Comparison of ENCODE assay signal across 20 cellular contexts in the genomic region with DNA sequence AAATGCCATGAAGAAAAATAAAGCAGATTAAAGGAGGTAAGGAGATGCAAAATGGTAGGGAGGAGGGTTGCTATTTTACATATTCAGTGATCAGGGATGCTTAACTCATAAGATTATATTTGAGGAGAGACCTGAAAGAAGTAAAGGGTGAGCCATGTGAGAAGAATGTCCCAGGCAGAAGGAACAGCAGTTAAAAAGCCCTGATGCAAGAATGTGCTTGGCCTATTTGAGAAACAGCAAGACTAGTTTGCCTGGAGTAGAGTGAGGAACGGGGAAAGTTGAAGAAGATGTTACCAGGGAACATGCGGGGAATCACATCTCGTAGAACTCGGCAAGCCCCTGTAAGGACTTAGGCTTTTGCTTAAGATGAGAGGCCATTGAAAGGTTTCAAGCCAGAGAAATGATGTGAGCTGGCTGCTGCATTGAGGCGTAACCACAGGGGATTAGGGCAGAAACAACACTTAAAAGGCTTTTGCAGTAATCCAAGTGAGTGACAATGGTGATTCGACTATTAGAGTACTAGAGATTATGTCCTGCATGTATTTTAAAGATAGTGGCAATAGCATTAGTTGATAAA.
DNase-seq lines count a peak whose midpoint lies in the region; ATAC-seq, FAIRE-seq and TF ChIP-seq lines count a peak whose summit lies in the region.
"Had no signal": no experiment of that assay in that cellular context is flagged by ENCODE, and none has a peak within 500 bp of the region (broad histone marks: within the 10 kb centered on the region; RNA-seq: fewer than 3 reads in every experiment).

No MANE protein-coding gene starts in this region.

- no peak overlapping the region for H3K14ac ChIP-seq in H1 (ENCODE audit: insufficient read length)

- TF ChIP-seq EP300 in H1 (IDR thresholded peaks at IDR 0.05; ENCODE audit: borderline replicate concordance in 1 of 2, low read depth in 2 of 2, low read length in 2 of 2), result no peak

- peak; percentile 3 for DNase-seq in GM04504 (ENCODE audit: low read depth)
- peak; percentile 53 for DNase-seq in NCI-H524 treated with DMSO at 0.1 percent for 48 hours (lab: John Stamatoyannopoulos, UW)
- peak in 1 of 2 experiments; percentile 3 for DNase-seq in H1 (ENCODE audit: low read depth in 1 of 2, low spot score in 2 of 2)
- peak; percentile 37 for DNase-seq in mesenteric fat pad (ENCODE audit: low spot score)
- DNase-seq in 8988T, result no peak
- no peak for DNase-seq in activated CD8-positive, alpha-beta memory T cell treated with anti-CD3 and anti-CD28 coated beads, Interleukin-2, amount 50 U/mL, for 4 hours
- DNase-seq: activated CD4-positive, alpha-beta T cell treated with anti-CD3 and anti-CD28 coated beads for 1 hour; activated CD8-positive, alpha-beta memory T cell treated with anti-CD3 and anti-CD28 coated beads, Interleukin-2, amount 50 U/mL, for 48 hours; activated naive CD4-positive, alpha-beta T cell; AML-193; Caco-2; kidney; NCI-H1436 treated with DMSO at 0.1 percent for 48 hours; psoas muscle; stimulated activated naive B cell treated with anti-CD40 and anti-IgM and Interleukin-4, amounts not matched to agents 10 μg/mL and 1 μg/mL and 100 μg/mL, for 72 hours; thyroid gland had no signal

- no peak overlapping the region for H3K18ac ChIP-seq in H1 (ENCODE audit: extremely low read depth, low read length)

- H2BK20ac ChIP-seq in H1 (ENCODE audit: low read length), result no peak overlapping the region

- no peaks in the 10 kb centered on the region for H3K79me1 ChIP-seq in H1 (ENCODE audit: low read depth, low read length)

- no peak overlapping the region for H2BK5ac ChIP-seq in H1 (ENCODE audit: low read depth, low read length)

- no peak overlapping the region for H2AK5ac ChIP-seq in H1 (ENCODE audit: low read depth, low read length)

- no peaks in the 10 kb centered on the region for H3K23me2 ChIP-seq in H1 (ENCODE audit: low read depth, low read length)

- H3K4ac ChIP-seq in H1 (replicated peaks; ENCODE audit: insufficient read length, low read depth, low read length), result no peak overlapping the region

- H3K27ac ChIP-seq in H1 (ENCODE audit: low read depth, low read length), result no peak overlapping the region
- H3K27ac ChIP-seq: coronary artery, psoas muscle, SJSA1, thyroid gland had no signal

- WGBS in H1 (ENCODE audit: extremely low coverage in 1 of 2, insufficient coverage in 1 of 2, insufficient read length in 1 of 2, insufficient replicate concordance in 2 of 2, low coverage in 1 of 2, low lambda C conversion rate in 2 of 2, missing lambda C conversion rate in 1 of 2), 2 experiments, result 79% methylated on average over 6 of the region's 6 CpGs; no CpG with 5 or more reads in 1 of the 2 experiments

- no peak overlapping the region for H4K8ac ChIP-seq in H1 (ENCODE audit: extremely low read depth, insufficient read depth, low read length)

- no peaks in the 10 kb centered on the region for H3K27me3 ChIP-seq in H1 (replicated peaks in 1 of 4; ENCODE audit: control insufficient read depth in 3 of 4, extremely low read depth in 1 of 4, insufficient read depth in 3 of 4, low read length in 3 of 4)
- H3K27me3 ChIP-seq: SJSA1, thyroid gland had no signal

- H2AFZ ChIP-seq in H1 (ENCODE audit: low read length), result no peak overlapping the region

- no peak for TF ChIP-seq POLR2A in H1 (IDR thresholded peaks at IDR 0.05; ENCODE audit: control extremely low read depth in 1 of 2, low read depth in 2 of 2, low read length in 2 of 2)

- no peak for TF ChIP-seq CTCF in H1 (IDR thresholded peaks at IDR 0.05; ENCODE audit: control extremely low read depth in 1 of 3, insufficient read depth in 1 of 3, low read depth in 1 of 3, low read length in 3 of 3)

- H3K79me2 ChIP-seq in H1 (ENCODE audit: control insufficient read depth in 1 of 2, insufficient read depth in 2 of 2, low read length in 2 of 2), result no peaks in the 10 kb centered on the region

- no peak overlapping the region for H3K4me2 ChIP-seq in H1 (ENCODE audit: insufficient read depth in 1 of 2, low read depth in 2 of 2, low read length in 2 of 2)

- no peak overlapping the region for H2BK12ac ChIP-seq in H1 (ENCODE audit: low read depth, low read length)

- FAIRE-seq in H1 (lab: Jason Lieb, UNC), result peak; percentile 13
- FAIRE-seq: kidney had no signal

- CTCF ChIA-PET in H1 (lab: Charles Lee; ENCODE audit: partially characterized antibody), result interaction anchor here (1.5 kb wide), 1 partner anchor 11 kb away, joined by 4 read pairs; no protein-coding TSS in a partner anchor

- H3K56ac ChIP-seq in H1 (replicated peaks; ENCODE audit: insufficient read length, low read depth, low read length), result no peak overlapping the region

- H3K4me1 ChIP-seq in H1 (replicated peaks in 1 of 4; ENCODE audit: control insufficient read depth in 3 of 4, insufficient read depth in 4 of 4, low read length in 3 of 4), result peaks cover 0 to 5% (median 0%) of the 10 kb centered on the region in 4 experiments; a peak in 1 of 7 replicates
- H3K4me1 ChIP-seq: Caco-2, psoas muscle, thyroid gland had no signal

- no peak overlapping the region for H4K5ac ChIP-seq in H1 (ENCODE audit: insufficient read length, low read depth, low read length)

- H3K9ac ChIP-seq in H1 (replicated peaks in 1 of 4; ENCODE audit: extremely low read depth in 1 of 4, low read depth in 3 of 4, low read length in 3 of 4), result no peak overlapping the region

- no peak overlapping the region for H2BK15ac ChIP-seq in H1 (ENCODE audit: low read length)

- no peak for TF ChIP-seq RAD21 in H1 (IDR thresholded peaks at IDR 0.05 in 1 of 2, conservative IDR thresholded peaks at IDR 0.05 in 1 of 2; ENCODE audit: low read depth in 2 of 2, low read length in 2 of 2)

- ATAC-seq in GM21786 (IDR thresholded peaks at IDR 0.05; ENCODE audit: unreplicated experiment) (no peak), HG02884 (IDR thresholded peaks at IDR 0.05; ENCODE audit: unreplicated experiment) (no peak)
- ATAC-seq: psoas muscle; stimulated activated naive B cell treated with anti-CD40 and anti-IgM and Interleukin-4, amounts not matched to agents 10 μg/mL and 1 μg/mL and 100 μg/mL, for 72 hours had no signal

- no peak overlapping the region for H4K91ac ChIP-seq in H1 (replicated peaks; ENCODE audit: insufficient read length, low read length)

- POLR2A ChIA-PET in H1 (lab: Charles Lee; ENCODE audit: partially characterized antibody), result no interaction called here

- H3K23ac ChIP-seq in H1 (ENCODE audit: insufficient read length), result no peak overlapping the region

- H4K20me1 ChIP-seq in H1 (replicated peaks in 1 of 2; ENCODE audit: control insufficient read depth in 1 of 2, insufficient read depth in 2 of 2, low read length in 2 of 2), result no peaks in the 10 kb centered on the region

- peaks cover 3 to 4% (median 4%) of the 10 kb centered on the region in 4 experiments; a peak in 5 of 8 replicates for H3K36me3 ChIP-seq in H1 (ENCODE audit: control insufficient read depth in 2 of 4, insufficient read depth in 4 of 4, low read length in 3 of 4)

- H2BK120ac ChIP-seq in H1 (replicated peaks; ENCODE audit: low read depth, low read length), result no peak overlapping the region

- no peaks in the 10 kb centered on the region for H3K9me3 ChIP-seq in H1 (ENCODE audit: insufficient read depth in 2 of 2, low read depth in 1 of 2, low read length in 1 of 2)
- H3K9me3 ChIP-seq: Caco-2, psoas muscle, SJSA1, thyroid gland had no signal

- no peak overlapping the region for H3K4me3 ChIP-seq in H1 (ENCODE audit: extremely low read depth in 1 of 4, insufficient read depth in 2 of 4, low read depth in 3 of 4, low read length in 4 of 4)
- H3K4me3 ChIP-seq: coronary artery, psoas muscle, SJSA1, thyroid gland had no signal

TF ChIP-seq in H1, 55 proteins besides CTCF, POLR2A, EP300 and RAD21:
- TF ChIP-seq TBP (IDR thresholded peaks at IDR 0.05; ENCODE audit: low read depth, low read length) (no peak), CREB1 (IDR thresholded peaks at IDR 0.05) (no peak), POLR2AphosphoS5 (IDR thresholded peaks at IDR 0.05; ENCODE audit: low read depth, low read length) (no peak), SP4 (IDR thresholded peaks at IDR 0.05; ENCODE audit: low read length) (no peak), SP2 (IDR thresholded peaks at IDR 0.05; ENCODE audit: low read length) (no peak), MAFK (IDR thresholded peaks at IDR 0.05; ENCODE audit: low read depth, low read length) (no peak), CTBP2 (IDR thresholded peaks at IDR 0.05; ENCODE audit: borderline replicate concordance, insufficient read depth, insufficient read length, low read length) (no peak), SAP30 (IDR thresholded peaks at IDR 0.05; ENCODE audit: insufficient read depth, insufficient replicate concordance, low read length) (no peak), CBX8 (IDR thresholded peaks at IDR 0.05; ENCODE audit: borderline replicate concordance, low read depth, low read length) (no peak), CBX5 (IDR thresholded peaks at IDR 0.05; ENCODE audit: low read depth, low read length) (no peak), EZH2 (IDR thresholded peaks at IDR 0.05; ENCODE audit: low read depth, low read length, severe bottlenecking) (no peak), CHD1 (IDR thresholded peaks at IDR 0.05; ENCODE audit: low read depth, low read length) (no peak), JUN (IDR thresholded peaks at IDR 0.05; ENCODE audit: low read depth, low read length) (no peak)
- TF ChIP-seq, protein P1, sequence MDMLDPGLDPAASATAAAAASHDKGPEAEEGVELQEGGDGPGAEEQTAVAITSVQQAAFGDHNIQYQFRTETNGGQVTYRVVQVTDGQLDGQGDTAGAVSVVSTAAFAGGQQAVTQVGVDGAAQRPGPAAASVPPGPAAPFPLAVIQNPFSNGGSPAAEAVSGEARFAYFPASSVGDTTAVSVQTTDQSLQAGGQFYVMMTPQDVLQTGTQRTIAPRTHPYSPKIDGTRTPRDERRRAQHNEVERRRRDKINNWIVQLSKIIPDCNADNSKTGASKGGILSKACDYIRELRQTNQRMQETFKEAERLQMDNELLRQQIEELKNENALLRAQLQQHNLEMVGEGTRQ (IDR thresholded peaks at IDR 0.05; ENCODE audit: low read length), result no peak
- TF ChIP-seq, protein P2, sequence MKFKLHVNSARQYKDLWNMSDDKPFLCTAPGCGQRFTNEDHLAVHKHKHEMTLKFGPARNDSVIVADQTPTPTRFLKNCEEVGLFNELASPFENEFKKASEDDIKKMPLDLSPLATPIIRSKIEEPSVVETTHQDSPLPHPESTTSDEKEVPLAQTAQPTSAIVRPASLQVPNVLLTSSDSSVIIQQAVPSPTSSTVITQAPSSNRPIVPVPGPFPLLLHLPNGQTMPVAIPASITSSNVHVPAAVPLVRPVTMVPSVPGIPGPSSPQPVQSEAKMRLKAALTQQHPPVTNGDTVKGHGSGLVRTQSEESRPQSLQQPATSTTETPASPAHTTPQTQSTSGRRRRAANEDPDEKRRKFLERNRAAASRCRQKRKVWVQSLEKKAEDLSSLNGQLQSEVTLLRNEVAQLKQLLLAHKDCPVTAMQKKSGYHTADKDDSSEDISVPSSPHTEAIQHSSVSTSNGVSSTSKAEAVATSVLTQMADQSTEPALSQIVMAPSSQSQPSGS (IDR thresholded peaks at IDR 0.05; ENCODE audit: low read length), result no peak

Comparison
In these comparisons a context has a peak if more than half of its experiments do, and no peak if none do; other contexts are left out.
1. DNase-seq: peak in GM04504 (single experiment), NCI-H524 treated with DMSO at 0.1 percent for 48 hours (single experiment) and mesenteric fat pad (single experiment); none in 8988T (single experiment) and activated CD8-positive, alpha-beta memory T cell treated with anti-CD3 and anti-CD28 coated beads, Interleukin-2, amount 50 U/mL, for 4 hours (single experiment).